ENCODE assay signal across 8 cellular contexts in genomic region chr19:41563847-41564514, GRCh38. TPM values are rescaled to one million over a fixed set of nuclear protein-coding genes. Genes with fewer than 3 reads are reported as not detected.
DNase-seq lines count a peak whose midpoint lies in the region; ATAC-seq and TF ChIP-seq lines count a peak whose summit lies in the region.

No MANE protein-coding gene starts in this region.

- H3K9me3 ChIP-seq in OCI-LY1 (ENCODE audit: low read length) (no peaks in the 10 kb centered on the region), stomach (no peaks in the 10 kb centered on the region)

- peak; percentile 53 for DNase-seq in GM13977 (ENCODE audit: low spot score)
- DNase-seq in activated naive CD8-positive, alpha-beta T cell treated with anti-CD3 and anti-CD28 coated beads for 36 hours: peak; percentile 74
- no peak for DNase-seq in natural killer cell treated with Interleukin-12 subunit alpha and Interleukin-12 subunit beta and Interleukin-15 and Interleukin-18, amount 100 ng/mL, for 72 hours (ENCODE audit: low spot score)
- no peak for DNase-seq in NCI-H2081 treated with DMSO at 0.1 percent for 48 hours (lab: John Stamatoyannopoulos, UW)
- DNase-seq in stomach: no peak

- H3K9me3 Mint-ChIP-seq in activated naive CD8-positive, alpha-beta T cell treated with anti-CD3 and anti-CD28 coated beads for 36 hours: no peaks in the 10 kb centered on the region
- no peaks in the 10 kb centered on the region for H3K9me3 Mint-ChIP-seq in natural killer cell treated with Interleukin-12 subunit alpha and Interleukin-12 subunit beta and Interleukin-15 and Interleukin-18, amount 100 ng/mL, for 72 hours

- no peaks in the 10 kb centered on the region for H3K9me2 ChIP-seq in OCI-LY1 (ENCODE audit: low read depth, low read length)

- H3F3A ChIP-seq in OCI-LY1 (ENCODE audit: insufficient read depth, low read length): peaks cover 10% of the 10 kb centered on the region; the same call in 1 of the 2 replicates

- H3K27me3 Mint-ChIP-seq in activated naive CD8-positive, alpha-beta T cell treated with anti-CD3 and anti-CD28 coated beads for 36 hours: no peaks in the 10 kb centered on the region
- H3K27me3 Mint-ChIP-seq in natural killer cell treated with Interleukin-12 subunit alpha and Interleukin-12 subunit beta and Interleukin-15 and Interleukin-18, amount 100 ng/mL, for 72 hours: no peaks in the 10 kb centered on the region

- H3K36me3 ChIP-seq in OCI-LY1 (ENCODE audit: insufficient read depth, low read length) (no peaks in the 10 kb centered on the region), stomach (no peaks in the 10 kb centered on the region)

- 19 to 25% (median 23%) methylated on average over 17 to 19 of the region's 19 CpGs for WGBS in stomach, 5 donors

- H3K27ac Mint-ChIP-seq in activated naive CD8-positive, alpha-beta T cell treated with anti-CD3 and anti-CD28 coated beads for 36 hours: peak overlapping the region; percentile 79
- peak overlapping the region in 1 of 2 donors; percentile 60 for H3K27ac Mint-ChIP-seq in natural killer cell treated with Interleukin-12 subunit alpha and Interleukin-12 subunit beta and Interleukin-15 and Interleukin-18, amount 100 ng/mL, for 72 hours

- H3K4me2 ChIP-seq in OCI-LY1 (ENCODE audit: low read length): 0 out of 2 replicates have a peak overlapping the region, but pooled peaks have one; percentile 64

- TF ChIP-seq EP300 in stomach (IDR thresholded peaks at IDR 0.05): no peak

- peaks cover 67% of the 10 kb centered on the region for H3K4me1 Mint-ChIP-seq in activated naive CD8-positive, alpha-beta T cell treated with anti-CD3 and anti-CD28 coated beads for 36 hours
- H3K4me1 Mint-ChIP-seq in natural killer cell treated with Interleukin-12 subunit alpha and Interleukin-12 subunit beta and Interleukin-15 and Interleukin-18, amount 100 ng/mL, for 72 hours (ENCODE audit: low read depth in 2 of 2): peaks cover 18 to 34% of the 10 kb centered on the region in 2 donors

- H3K4me3 ChIP-seq in OCI-LY1 (ENCODE audit: low read depth, low read length, poor library complexity, severe bottlenecking) (no peak overlapping the region), stomach (peak overlapping the region in 1 of 4 donors; percentile 22)

- peaks cover 5% of the 10 kb centered on the region for H3K4me1 ChIP-seq in OCI-LY1 (ENCODE audit: insufficient read depth, low read length, severe bottlenecking)
- peaks cover 0 to 24% (median 12%) of the 10 kb centered on the region in 4 donors for H3K4me1 ChIP-seq in stomach

- TF ChIP-seq POLR2A in stomach (IDR thresholded peaks at IDR 0.05): no peak

- H3K4me3 Mint-ChIP-seq in activated naive CD8-positive, alpha-beta T cell treated with anti-CD3 and anti-CD28 coated beads for 36 hours: peak overlapping the region; percentile 80
- H3K4me3 Mint-ChIP-seq in natural killer cell treated with Interleukin-12 subunit alpha and Interleukin-12 subunit beta and Interleukin-15 and Interleukin-18, amount 100 ng/mL, for 72 hours: peak overlapping the region; percentile 47

- no peaks in the 10 kb centered on the region for H3K79me2 ChIP-seq in OCI-LY1 (ENCODE audit: insufficient read depth, low read length)

- no peak overlapping the region for H2AFZ ChIP-seq in OCI-LY1 (ENCODE audit: low read length)

- H3K27ac ChIP-seq in OCI-LY1 (ENCODE audit: low read depth, low read length, poor library complexity, severe bottlenecking) (no peak overlapping the region), stomach (no peak overlapping the region)

- intact Hi-C loops in stomach (cut with DNase I; ENCODE audit: low total_unique reads): no loop called here

- ATAC-seq in natural killer cell treated with Interleukin-12 subunit alpha and Interleukin-12 subunit beta and Interleukin-15 and Interleukin-18, amount 100 ng/mL, for 72 hours: peak; percentile 59 to 63
- ATAC-seq in HG02571 (IDR thresholded peaks at IDR 0.05; ENCODE audit: unreplicated experiment): no peak
- no peak for ATAC-seq in GM21390 (IDR thresholded peaks at IDR 0.05; ENCODE audit: unreplicated experiment)

- no peak overlapping the region for H3K9ac ChIP-seq in OCI-LY1 (ENCODE audit: low read length)

- H4K20me1 ChIP-seq in OCI-LY1 (ENCODE audit: insufficient read depth, low read length): no peaks in the 10 kb centered on the region

- peaks cover 37% of the 10 kb centered on the region for H3K36me3 Mint-ChIP-seq in activated naive CD8-positive, alpha-beta T cell treated with anti-CD3 and anti-CD28 coated beads for 36 hours
- H3K36me3 Mint-ChIP-seq in natural killer cell treated with Interleukin-12 subunit alpha and Interleukin-12 subunit beta and Interleukin-15 and Interleukin-18, amount 100 ng/mL, for 72 hours: no peaks in the 10 kb centered on the region

- TF ChIP-seq CTCF in GM13977 (IDR thresholded peaks at IDR 0.05; ENCODE audit: extremely low read depth, insufficient read depth, missing control alignments) (no peak), OCI-LY1 (IDR thresholded peaks at IDR 0.05; ENCODE audit: low read length) (no peak), stomach (IDR thresholded peaks at IDR 0.05) (no peak)

- in situ Hi-C loops in GM13977 (cut with MboI; ENCODE audit: low pct_unique_long_range_greater_than_20kb, low sequenced_read_pairs, unreplicated experiment): no loop called here

- H3K27me3 ChIP-seq in OCI-LY1 (ENCODE audit: insufficient read depth, low read length): no peaks in the 10 kb centered on the region; the same call in 1 of the 2 replicates
- peaks cover 15 to 75% (median 25%) of the 10 kb centered on the region in 3 donors for H3K27me3 ChIP-seq in stomach

RNA-seq across cellular contexts. Expression of gene CEACAM21, which starts 12.0 kb away (rescaled TPM):
- total RNA-seq in activated naive CD8-positive, alpha-beta T cell treated with anti-CD3 and anti-CD28 coated beads for 36 hours: 10 to 100 TPM; 36.5 to 37.5 TPM
- 10 to 100 TPM in 1 of 2 donors, 1 to 10 TPM in 1; 9.7 to 20.6 TPM for total RNA-seq in natural killer cell treated with Interleukin-12 subunit alpha and Interleukin-12 subunit beta and Interleukin-15 and Interleukin-18, amount 100 ng/mL, for 72 hours
- 1 to 10 TPM in 1 of 5 donors, not detected in 4; 2.0 TPM for total RNA-seq in stomach
- 1 to 10 TPM in 1 of 3 donors, under 1 TPM in 1, not detected in 1; 0.63 to 6.1 TPM for polyA plus RNA-seq in stomach

Comparison
In these comparisons a context has a peak if more than half of its experiments do, and no peak if none do; other contexts are left out.
1. DNase-seq: peak in GM13977 (single experiment) and activated naive CD8-positive, alpha-beta T cell treated with anti-CD3 and anti-CD28 coated beads for 36 hours (single experiment); none in natural killer cell treated with Interleukin-12 subunit alpha and Interleukin-12 subunit beta and Interleukin-15 and Interleukin-18, amount 100 ng/mL, for 72 hours (single experiment), NCI-H2081 treated with DMSO at 0.1 percent for 48 hours (single experiment) and stomach (single experiment).
2. ATAC-seq: peak in natural killer cell treated with Interleukin-12 subunit alpha and Interleukin-12 subunit beta and Interleukin-15 and Interleukin-18, amount 100 ng/mL, for 72 hours (2 of 2); none in HG02571 (single experiment) and GM21390 (single experiment).